ENCODE assay signal across 8 cellular contexts in genomic region chr13:109784590-109785140, GRCh38. TPM values are rescaled to one million over a fixed set of nuclear protein-coding genes. Genes with fewer than 3 reads are reported as not detected.
DNase-seq lines count a peak whose midpoint lies in the region; ATAC-seq and TF ChIP-seq lines count a peak whose summit lies in the region.

No MANE protein-coding gene starts in this region.

- H3K9ac ChIP-seq in mucosa of stomach (ENCODE audit: low read length) = peak overlapping the region; percentile 43

- peaks cover 0 to 15% (median 0%) of the 10 kb centered on the region in 4 donors for H3K27me3 ChIP-seq in esophagus squamous epithelium
- peaks cover 23% of the 10 kb centered on the region for H3K27me3 ChIP-seq in mucosa of stomach (ENCODE audit: control insufficient read depth, insufficient read depth, low read length)

- no CpG with 5 or more reads among the region's 83 CpGs for WGBS in esophagus squamous epithelium, 2 donors

- no peaks in the 10 kb centered on the region for H3K9me3 Mint-ChIP-seq in activated T-cell treated with anti-CD3 and anti-CD28 coated beads, Interleukin-2, amount 50 U/mL, for 72 hours
- no peaks in the 10 kb centered on the region for H3K9me3 Mint-ChIP-seq in stimulated activated naive CD8-positive, alpha-beta T cell treated with anti-CD3 and anti-CD28 coated beads, Interleukin-15, Interleukin-2, amounts not matched to agents 100 ng/mL and 50 ng/mL, for 24 hours

- H3K4me1 Mint-ChIP-seq in activated T-cell treated with anti-CD3 and anti-CD28 coated beads, Interleukin-2, amount 50 U/mL, for 72 hours (ENCODE audit: low read depth) = peaks cover 34% of the 10 kb centered on the region
- peaks cover 32% of the 10 kb centered on the region for H3K4me1 Mint-ChIP-seq in stimulated activated naive CD8-positive, alpha-beta T cell treated with anti-CD3 and anti-CD28 coated beads, Interleukin-15, Interleukin-2, amounts not matched to agents 100 ng/mL and 50 ng/mL, for 24 hours (ENCODE audit: low read depth)

- H3K27me3 Mint-ChIP-seq in activated T-cell treated with anti-CD3 and anti-CD28 coated beads, Interleukin-2, amount 50 U/mL, for 72 hours (ENCODE audit: low read depth) = peaks cover 16% of the 10 kb centered on the region
- H3K27me3 Mint-ChIP-seq in stimulated activated naive CD8-positive, alpha-beta T cell treated with anti-CD3 and anti-CD28 coated beads, Interleukin-15, Interleukin-2, amounts not matched to agents 100 ng/mL and 50 ng/mL, for 24 hours = peaks cover 15% of the 10 kb centered on the region

- peak; percentile 33 to 37 for ATAC-seq in activated T-cell treated with anti-CD3 and anti-CD28 coated beads, Interleukin-2, amount 50 U/mL, for 72 hours (replicated peaks in 1 of 2)

- peak overlapping the region; percentile 60 to 90 (median 76) for H3K4me3 ChIP-seq in esophagus squamous epithelium
- H3K4me3 ChIP-seq in mucosa of stomach (ENCODE audit: low read length) = no peak overlapping the region

- no peak overlapping the region for H3K27ac Mint-ChIP-seq in activated T-cell treated with anti-CD3 and anti-CD28 coated beads, Interleukin-2, amount 50 U/mL, for 72 hours
- H3K27ac Mint-ChIP-seq in stimulated activated naive CD8-positive, alpha-beta T cell treated with anti-CD3 and anti-CD28 coated beads, Interleukin-15, Interleukin-2, amounts not matched to agents 100 ng/mL and 50 ng/mL, for 24 hours = no peak overlapping the region

- peak overlapping the region; percentile 67 to 69 for H3K4me3 Mint-ChIP-seq in activated T-cell treated with anti-CD3 and anti-CD28 coated beads, Interleukin-2, amount 50 U/mL, for 72 hours
- H3K4me3 Mint-ChIP-seq in stimulated activated naive CD8-positive, alpha-beta T cell treated with anti-CD3 and anti-CD28 coated beads, Interleukin-15, Interleukin-2, amounts not matched to agents 100 ng/mL and 50 ng/mL, for 24 hours = peak overlapping the region; percentile 61

- no peaks in the 10 kb centered on the region for H3K9me3 ChIP-seq in esophagus squamous epithelium
- no peaks in the 10 kb centered on the region for H3K9me3 ChIP-seq in mucosa of stomach (ENCODE audit: control insufficient read depth, low read length)

- H3K4me1 ChIP-seq in esophagus squamous epithelium (peaks cover 7 to 77% (median 31%) of the 10 kb centered on the region in 3 donors), mucosa of stomach (ENCODE audit: control insufficient read depth, insufficient read depth, low read length) (peaks cover 13% of the 10 kb centered on the region)

- DNase-seq in NCI-H187 (lab: John Stamatoyannopoulos, UW) (peak; percentile 52 to 77), NCI-H187 treated with DMSO at 0.1 percent for 48 hours (lab: John Stamatoyannopoulos, UW) (no peak), NCI-H748 (lab: John Stamatoyannopoulos, UW; ENCODE audit: unreplicated experiment) (peak; percentile 85), esophagus squamous epithelium (lab: John Stamatoyannopoulos, UW) (no peak), OCI-M2 (lab: John Stamatoyannopoulos, UW; ENCODE audit: unreplicated experiment) (no peak)
- peak; percentile 71 to 82 for DNase-seq in activated T-cell treated with anti-CD3 and anti-CD28 coated beads, Interleukin-2, amount 50 U/mL, for 72 hours

- H3K36me3 ChIP-seq in esophagus squamous epithelium (peaks cover 10 to 31% (median 16%) of the 10 kb centered on the region in 3 donors), mucosa of stomach (ENCODE audit: control insufficient read depth, insufficient read depth, low read length) (no peaks in the 10 kb centered on the region)

- intact Hi-C loops in esophagus squamous epithelium (cut with DNase I) = loop anchor here (5.0 kb wide), 2 partner anchors 323 to 637 kb away; no protein-coding TSS in a partner anchor

- peak overlapping the region; percentile 80 to 99 (median 90) for H3K27ac ChIP-seq in esophagus squamous epithelium

- peak in 5 of 6 experiments; percentile 29 to 87 (median 78) for TF ChIP-seq CTCF in esophagus squamous epithelium (IDR thresholded peaks at IDR 0.05)

- peaks cover 0 to 1% of the 10 kb centered on the region in 2 donors for H3K36me3 Mint-ChIP-seq in activated T-cell treated with anti-CD3 and anti-CD28 coated beads, Interleukin-2, amount 50 U/mL, for 72 hours (ENCODE audit: insufficient read depth in 2 of 2)
- no peaks in the 10 kb centered on the region for H3K36me3 Mint-ChIP-seq in stimulated activated naive CD8-positive, alpha-beta T cell treated with anti-CD3 and anti-CD28 coated beads, Interleukin-15, Interleukin-2, amounts not matched to agents 100 ng/mL and 50 ng/mL, for 24 hours (ENCODE audit: low read depth)

- TF ChIP-seq POLR2A in esophagus squamous epithelium (IDR thresholded peaks at IDR 0.05) = no peak

RNA-seq across cellular contexts. Expression of gene IRS2, which starts 1.7 kb away (rescaled TPM):
- 1 to 10 TPM; 5.4 to 5.6 TPM for total RNA-seq in activated T-cell treated with anti-CD3 and anti-CD28 coated beads, Interleukin-2, amount 50 U/mL, for 72 hours
- 10 to 100 TPM in 1 of 4 donors, 1 to 10 TPM in 3; 5.0 to 24.6 (median 7.5) TPM for total RNA-seq in esophagus squamous epithelium

Comparison
In these comparisons a context has a peak if more than half of its experiments do, and no peak if none do; other contexts are left out.
1. DNase-seq: peak in NCI-H187 (2 of 2), NCI-H748 (single experiment) and activated T-cell treated with anti-CD3 and anti-CD28 coated beads, Interleukin-2, amount 50 U/mL, for 72 hours (2 of 2); none in NCI-H187 treated with DMSO at 0.1 percent for 48 hours (single experiment), esophagus squamous epithelium (single experiment) and OCI-M2 (single experiment).